In the genomic region with DNA sequence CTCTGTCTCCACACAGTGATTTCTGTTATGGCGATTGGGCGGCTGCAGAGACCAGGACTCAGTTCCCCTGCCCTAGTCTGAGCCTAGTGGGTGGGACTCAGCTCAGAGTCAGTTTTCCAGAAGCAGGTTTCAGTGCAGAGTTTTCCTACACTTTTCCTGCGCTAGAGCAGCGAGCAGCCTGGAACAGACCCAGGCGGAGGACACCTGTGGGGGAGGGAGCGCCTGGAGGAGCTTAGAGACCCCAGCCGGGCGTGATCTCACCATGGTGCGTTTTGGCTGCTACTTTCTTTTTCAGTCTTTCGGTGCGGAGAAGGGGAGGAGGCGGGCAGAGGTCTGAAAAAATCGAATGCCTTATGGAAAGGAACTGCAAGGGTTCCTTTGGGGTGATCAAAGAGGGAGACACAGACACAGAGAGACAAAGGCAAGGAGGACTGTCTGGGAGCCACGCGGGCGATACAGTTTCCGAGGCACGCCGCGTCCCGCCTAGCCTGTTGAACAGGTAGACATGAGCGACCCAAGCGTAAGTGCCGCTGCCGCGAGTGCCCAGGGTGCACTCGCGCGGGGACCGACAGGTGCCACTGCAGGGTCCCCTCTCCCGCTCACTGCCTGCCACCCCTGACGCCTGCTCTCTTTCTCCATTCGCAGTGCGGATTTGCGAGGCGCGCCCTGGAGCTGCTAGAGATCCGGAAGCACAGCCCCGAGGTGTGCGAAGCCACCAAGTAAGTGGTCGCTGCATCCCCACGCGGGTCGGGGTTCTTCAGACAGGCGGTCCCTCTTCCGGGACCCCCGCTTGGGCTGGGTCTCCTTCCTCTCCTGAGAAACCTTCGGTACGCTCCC, we compare ENCODE assay signal across 1 cellular context.
TF ChIP-seq lines count a peak whose summit lies in the region.

Gene GUCY1A1 (plus strand): TSS at position 148 of the 837 bp plus-strand sequence. CDS start 30,020 bp downstream, outside the sequence.

TF ChIP-seq in H1, 55 proteins besides CTCF, POLR2A, EP300 and RAD21 (continued from another document):
- no peak for TF ChIP-seq CBX5 (IDR thresholded peaks at IDR 0.05; ENCODE audit: low read depth, low read length)
- no peak for TF ChIP-seq GABPA (IDR thresholded peaks at IDR 0.05; ENCODE audit: borderline replicate concordance, insufficient read depth, low read length)
- TF ChIP-seq CBX8 (IDR thresholded peaks at IDR 0.05; ENCODE audit: borderline replicate concordance, low read depth, low read length) = no peak
- TF ChIP-seq HDAC6 (IDR thresholded peaks at IDR 0.05; ENCODE audit: low read depth, low read length) = no peak
- TF ChIP-seq TEAD4 (IDR thresholded peaks at IDR 0.05; ENCODE audit: low read depth, low read length) = no peak
- no peak for TF ChIP-seq FOSL1 (IDR thresholded peaks at IDR 0.05; ENCODE audit: insufficient read depth, low read depth, low read length)
